In genomic region chr19:49019242-49019932, GRCh38 we compare ENCODE assay signal across 8 cellular contexts. TPM values are rescaled to one million over a fixed set of nuclear protein-coding genes. Genes with fewer than 3 reads are reported as not detected.
A peak's percentile ranks its signal among the peaks of the same experiment; 100 is the strongest.
DNase-seq lines count a peak whose midpoint lies in the region; ATAC-seq and TF ChIP-seq lines count a peak whose summit lies in the region.

No MANE protein-coding gene starts in this region.

- H3K27ac ChIP-seq in RWPE2 (ENCODE audit: poor library complexity, severe bottlenecking) (peak overlapping the region; percentile 64), sigmoid colon (no peak overlapping the region)

- POLR2A ChIA-PET in AG04449 (lab: Yijun Ruan, JAX), result interaction anchor here (0.6 to 2.0 kb wide), 3 partner anchors 20 to 50 kb away, joined by 3 to 7 read pairs (median 4); partner anchors contain the start of gene CGB7

- DNase-seq in AG04449 (ENCODE audit: low read depth, low spot score) (no peak), HCEC 1CT (peak; percentile 52), RWPE2 (ENCODE audit: low spot score) (peak; percentile 84), cardiac septum (ENCODE audit: low spot score) (peak; percentile 78), sigmoid colon (no peak), OCI-M2 (lab: John Stamatoyannopoulos, UW; ENCODE audit: unreplicated experiment) (no peak)
- DNase-seq in activated naive CD4-positive, alpha-beta T cell (lab: John Stamatoyannopoulos, UW), result peak in 3 of 4 experiments; percentile 24 to 55 (median 48)

- no peaks in the 10 kb centered on the region for H3K27me3 ChIP-seq in RWPE2 (ENCODE audit: insufficient read depth, poor library complexity, severe bottlenecking)
- peaks cover 8 to 50% (median 31%) of the 10 kb centered on the region in 3 donors for H3K27me3 ChIP-seq in sigmoid colon

- TF ChIP-seq POLR2A in sigmoid colon (IDR thresholded peaks at IDR 0.05), result no peak

- H3K4me1 ChIP-seq in RWPE2 (ENCODE audit: insufficient read depth, poor library complexity, severe bottlenecking) (no peaks in the 10 kb centered on the region), sigmoid colon (peaks cover 0 to 25% (median 24%) of the 10 kb centered on the region in 4 donors)

- H3K9me3 ChIP-seq in RWPE2 (ENCODE audit: severe bottlenecking) (no peaks in the 10 kb centered on the region), sigmoid colon (no peaks in the 10 kb centered on the region)

- peak overlapping the region; percentile 50 for H3K4me3 ChIP-seq in AG04449 (ENCODE audit: low read depth, low read length)
- peak overlapping the region; percentile 41 for H3K4me3 ChIP-seq in RWPE2 (ENCODE audit: severe bottlenecking)
- H3K4me3 ChIP-seq in sigmoid colon, result peak overlapping the region in 3 of 4 donors; percentile 34 to 50 (median 45)

- no peak for TF ChIP-seq EP300 in sigmoid colon (IDR thresholded peaks at IDR 0.05)

- WGBS in sigmoid colon, 2 donors, result 7 to 20% methylated on average over 41 of the region's 41 CpGs

- ATAC-seq in RWPE2 (ENCODE audit: low read depth), result peak; percentile 63
- ATAC-seq in HG02973 (IDR thresholded peaks at IDR 0.05; ENCODE audit: unreplicated experiment), result no peak

- intact Hi-C loops in cardiac septum (cut with DNase I), result no loop called here
- intact Hi-C loops in sigmoid colon (cut with DNase I), result no loop called here

- H3K36me3 ChIP-seq in RWPE2 (ENCODE audit: low read depth) (peaks cover 7% of the 10 kb centered on the region), sigmoid colon (peaks cover 0 to 18% (median 0%) of the 10 kb centered on the region in 4 donors)

- CTCF ChIA-PET in AG04449 (lab: Yijun Ruan, JAX), result interaction anchor here (1.3 to 5.5 kb wide), 7 partner anchors 13 to 179 kb away, joined by 4 to 68 read pairs (median 6); partner anchors contain the start of genes GYS1 and RUVBL2

- TF ChIP-seq CTCF in AG04449 (IDR thresholded peaks at IDR 0.05; ENCODE audit: insufficient read depth, low read length, missing control alignments), result peak; percentile 11
- TF ChIP-seq CTCF in RWPE2 (IDR thresholded peaks at IDR 0.05; ENCODE audit: poor library complexity, severe bottlenecking), result peak; percentile 11
- TF ChIP-seq CTCF in sigmoid colon (IDR thresholded peaks at IDR 0.05), result no peak

RNA-seq across cellular contexts. Expression of gene LHB, which starts 2.5 kb away (rescaled TPM):
- total RNA-seq in cardiac septum, result not detected
- total RNA-seq in sigmoid colon, result not detected
- not detected for polyA plus RNA-seq in sigmoid colon

RNA-seq across cellular contexts. Expression of gene CGB3, which starts 4.7 kb away (rescaled TPM):
- not detected for total RNA-seq in cardiac septum
- total RNA-seq in sigmoid colon, result not detected
- polyA plus RNA-seq in sigmoid colon, result not detected

RNA-seq across cellular contexts. Expression of gene CGB2, which starts 12.3 kb away (rescaled TPM):
- total RNA-seq in cardiac septum (not detected), sigmoid colon (not detected)
- polyA plus RNA-seq in sigmoid colon, result 1 to 10 TPM in 1 of 3 donors, not detected in 2; 3.0 TPM

RNA-seq across cellular contexts. Expression of gene CGB1, which starts 17.3 kb away (rescaled TPM):
- total RNA-seq in cardiac septum (not detected), sigmoid colon (not detected)
- polyA plus RNA-seq in sigmoid colon, result not detected

RNA-seq across cellular contexts. Expression of gene CGB5, which starts 24.3 kb away (rescaled TPM):
- total RNA-seq in cardiac septum (not detected), sigmoid colon (not detected)
- polyA plus RNA-seq in sigmoid colon, result not detected

Comparison
In these comparisons a context has a peak if more than half of its experiments do, and no peak if none do; other contexts are left out.
1. DNase-seq: peak in HCEC 1CT (single experiment), RWPE2 (single experiment), activated naive CD4-positive, alpha-beta T cell (3 of 4) and cardiac septum (single experiment); none in AG04449 (single experiment), sigmoid colon (single experiment) and OCI-M2 (single experiment).
2. CTCF ChIP-seq: peak in AG04449 (single experiment) and RWPE2 (single experiment); none in sigmoid colon (0 of 4).
3. Peak in every context shown above with its lines, with median percentiles within 50 percentile points of each other: H3K4me3 ChIP-seq.